13 cellular contexts compared by ENCODE assay signal in genomic region chr7:44665531-44666213, GRCh38. TPM values are rescaled to one million over a fixed set of nuclear protein-coding genes. Genes with fewer than 3 reads are reported as not detected.
DNase-seq lines count a peak whose midpoint lies in the region; ATAC-seq and TF ChIP-seq lines count a peak whose summit lies in the region.
"Had no signal": no experiment of that assay in that cellular context is flagged by ENCODE, and none has a peak within 500 bp of the region (broad histone marks: within the 10 kb centered on the region; RNA-seq: fewer than 3 reads in every experiment).

No MANE protein-coding gene starts in this region.

- no peak overlapping the region for H3K4me3 ChIP-seq in AG04450 (ENCODE audit: low read depth, low read length)
- H3K4me3 ChIP-seq: BLaER1 treated with 17β-estradiol and CSF1 and Interleukin-3, amounts not matched to agents 10 nM and 100 nM had no signal

- H3K27ac ChIP-seq in AG04450 (ENCODE audit: low read depth, low read length) = no peak overlapping the region
- H3K27ac ChIP-seq: BLaER1 treated with 17β-estradiol and CSF1 and Interleukin-3, amounts not matched to agents 10 nM and 100 nM had no signal

- H3K27me3 ChIP-seq in AG04450 (ENCODE audit: control insufficient read depth, insufficient read depth, low read length) = no peaks in the 10 kb centered on the region
- H3K27me3 ChIP-seq: BLaER1 treated with 17β-estradiol and CSF1 and Interleukin-3, amounts not matched to agents 10 nM and 100 nM had no signal

- peaks cover 11 to 14% of the 10 kb centered on the region in 2 donors for H3K4me1 Mint-ChIP-seq in effector memory CD8-positive, alpha-beta T cell (ENCODE audit: low read depth in 2 of 2)
- H3K4me1 Mint-ChIP-seq: activated naive CD8-positive, alpha-beta T cell treated with anti-CD3 and anti-CD28 coated beads, Interleukin-2, amount 10 ng/mL, durations not matched to agents 7 days and 5 days had no signal

- H3K36me3 Mint-ChIP-seq in effector memory CD8-positive, alpha-beta T cell (ENCODE audit: insufficient read depth) = peaks cover 52% of the 10 kb centered on the region

- DNase-seq in AG04450 (ENCODE audit: low read depth, low spot score) = peak; percentile 27
- peak; percentile 48 for DNase-seq in LHCN-M2 (ENCODE audit: low read depth)
- no peak for DNase-seq in effector memory CD8-positive, alpha-beta T cell
- DNase-seq in lung microvascular endothelial cell (ENCODE audit: low read depth in 2 of 2) = peak; percentile 15 to 34
- DNase-seq in NCI-H2107 (lab: John Stamatoyannopoulos, UW) = no peak
- DNase-seq in NCI-H524 treated with DMSO at 0.1 percent for 48 hours (lab: John Stamatoyannopoulos, UW) = no peak
- DNase-seq: activated CD8-positive, alpha-beta T cell treated with anti-CD3 and anti-CD28 coated beads, Interleukin-2, amount 10 ng/mL, durations not matched to agents 7 days and 5 days; activated naive CD8-positive, alpha-beta T cell treated with anti-CD3 and anti-CD28 coated beads, Interleukin-2, amount 10 ng/mL, durations not matched to agents 7 days and 5 days; right cardiac atrium; T-cell had no signal

- peak overlapping the region; percentile 45 to 81 for H3K27ac Mint-ChIP-seq in effector memory CD8-positive, alpha-beta T cell
- H3K27ac Mint-ChIP-seq: activated CD8-positive, alpha-beta T cell treated with anti-CD3 and anti-CD28 coated beads, Interleukin-2, amount 10 ng/mL, durations not matched to agents 7 days and 5 days; activated naive CD8-positive, alpha-beta T cell treated with anti-CD3 and anti-CD28 coated beads, Interleukin-2, amount 10 ng/mL, durations not matched to agents 7 days and 5 days; T-cell had no signal

- H3K27me3 Mint-ChIP-seq in effector memory CD8-positive, alpha-beta T cell = no peaks in the 10 kb centered on the region
- H3K27me3 Mint-ChIP-seq: activated naive CD8-positive, alpha-beta T cell treated with anti-CD3 and anti-CD28 coated beads, Interleukin-2, amount 10 ng/mL, durations not matched to agents 7 days and 5 days; T-cell had no signal

- H3K4me3 Mint-ChIP-seq in effector memory CD8-positive, alpha-beta T cell = no peak overlapping the region
- H3K4me3 Mint-ChIP-seq: activated CD8-positive, alpha-beta T cell treated with anti-CD3 and anti-CD28 coated beads, Interleukin-2, amount 10 ng/mL, durations not matched to agents 7 days and 5 days; activated naive CD8-positive, alpha-beta T cell treated with anti-CD3 and anti-CD28 coated beads, Interleukin-2, amount 10 ng/mL, durations not matched to agents 7 days and 5 days; T-cell had no signal

- H3K9me3 ChIP-seq in AG04450 (ENCODE audit: control insufficient read depth, insufficient read depth, low read length) = peaks cover 4% of the 10 kb centered on the region

- H3K9me3 Mint-ChIP-seq in effector memory CD8-positive, alpha-beta T cell = peaks cover 4 to 7% of the 10 kb centered on the region in 2 donors

- POLR2A ChIA-PET in AG04450 (lab: Yijun Ruan, JAX) = interaction anchor here (0.6 kb wide), 1 partner anchor 56 kb away, joined by 4 read pairs; no protein-coding TSS in a partner anchor

- CTCF ChIA-PET in AG04450 (lab: Charles Lee) = no interaction called here

- TF ChIP-seq CTCF in AG04450 (IDR thresholded peaks at IDR 0.05; ENCODE audit: low read depth, low read length) = no peak

- ATAC-seq in effector memory CD8-positive, alpha-beta T cell (replicated peaks) = no peak
- ATAC-seq in GM21529 (IDR thresholded peaks at IDR 0.05; ENCODE audit: unreplicated experiment) = no peak
- no peak for ATAC-seq in GM19328 (IDR thresholded peaks at IDR 0.05; ENCODE audit: unreplicated experiment)
- ATAC-seq: activated CD8-positive, alpha-beta T cell treated with anti-CD3 and anti-CD28 coated beads, Interleukin-2, amount 10 ng/mL, durations not matched to agents 7 days and 5 days; right cardiac atrium; T-cell had no signal

RNA-seq across cellular contexts. Expression of gene OGDH, which starts 59.2 kb away (rescaled TPM):
- polyA plus RNA-seq in AG04450 (2011; rRNA removed) = 35.8 and 38.6 TPM in 2 replicates
- polyA minus RNA-seq in AG04450 (2011; rRNA and poly(A)+ RNA removed) = 72.7 and 88.1 TPM in 2 replicates
- total RNA-seq in LHCN-M2 (2014; rRNA removed) (99.8 and 104 TPM in 2 replicates), lung microvascular endothelial cell (28.1 and 39.9 TPM in 2 replicates)
- 93.3 TPM for polyA plus RNA-seq in LHCN-M2 (2012)

Comparison
In these comparisons a context has a peak if more than half of its experiments do, and no peak if none do; other contexts are left out.
1. DNase-seq: peak in AG04450 (single experiment), LHCN-M2 (single experiment) and lung microvascular endothelial cell (2 of 2); none in effector memory CD8-positive, alpha-beta T cell (0 of 3), NCI-H2107 (single experiment) and NCI-H524 treated with DMSO at 0.1 percent for 48 hours (single experiment).